Comparison of ENCODE assay signal across 19 cellular contexts in genomic region chr9:124214596-124215550, GRCh38. TPM values are rescaled to one million over a fixed set of nuclear protein-coding genes. Genes with fewer than 3 reads are reported as not detected.
DNase-seq lines count a peak whose midpoint lies in the region; ATAC-seq and TF ChIP-seq lines count a peak whose summit lies in the region.
"Had no signal": no experiment of that assay in that cellular context is flagged by ENCODE, and none has a peak within 500 bp of the region (broad histone marks: within the 10 kb centered on the region; RNA-seq: fewer than 3 reads in every experiment).

No MANE protein-coding gene starts in this region.

- H3K9me3 ChIP-seq in stomach (no peaks in the 10 kb centered on the region), PC-9 (ENCODE audit: insufficient read depth, low read depth) (no peaks in the 10 kb centered on the region)
- H3K9me3 ChIP-seq: ascending aorta, gastroesophageal sphincter, psoas muscle, uterus had no signal

- no peaks in the 10 kb centered on the region for H3K27me3 ChIP-seq in stomach
- no peaks in the 10 kb centered on the region for H3K27me3 ChIP-seq in PC-9 (ENCODE audit: insufficient read depth, low read depth)
- H3K27me3 ChIP-seq: ascending aorta, uterus had no signal

- no peak for TF ChIP-seq CTCF in activated CD8-positive, alpha-beta T cell treated with anti-CD3 and anti-CD28 coated beads for 36 hours (IDR thresholded peaks at IDR 0.05)
- TF ChIP-seq CTCF in stomach (IDR thresholded peaks at IDR 0.05) (no peak), PC-9 (conservative IDR thresholded peaks at IDR 0.05) (no peak)

- 75 to 85% (median 81%) methylated on average over 13 of the region's 13 CpGs for WGBS in stomach, 5 donors

- no peaks in the 10 kb centered on the region for H3K36me3 Mint-ChIP-seq in activated CD8-positive, alpha-beta T cell treated with anti-CD3 and anti-CD28 coated beads for 36 hours (ENCODE audit: low read depth)

- H3K4me1 Mint-ChIP-seq in activated CD8-positive, alpha-beta T cell treated with anti-CD3 and anti-CD28 coated beads for 36 hours (ENCODE audit: low read depth): peaks cover 73% of the 10 kb centered on the region

- H3K79me2 ChIP-seq in PC-9 (ENCODE audit: low read depth): no peaks in the 10 kb centered on the region

- no peaks in the 10 kb centered on the region for H3K9me3 Mint-ChIP-seq in activated CD8-positive, alpha-beta T cell treated with anti-CD3 and anti-CD28 coated beads for 36 hours
- H3K9me3 Mint-ChIP-seq: stimulated activated naive CD8-positive, alpha-beta T cell treated with anti-CD3 and anti-CD28 coated beads, Interleukin-15, amount 100 ng/mL, for 72 hours had no signal

- H3F3A ChIP-seq in PC-9 (ENCODE audit: insufficient read depth, low read depth): peaks cover 22% of the 10 kb centered on the region

- peak overlapping the region; percentile 91 for H3K27ac Mint-ChIP-seq in activated CD8-positive, alpha-beta T cell treated with anti-CD3 and anti-CD28 coated beads for 36 hours
- H3K27ac Mint-ChIP-seq: stimulated activated naive CD8-positive, alpha-beta T cell treated with anti-CD3 and anti-CD28 coated beads, Interleukin-15, amount 100 ng/mL, for 72 hours had no signal

- H3K27ac ChIP-seq in stomach (no peak overlapping the region), PC-9 (no peak overlapping the region)
- H3K27ac ChIP-seq: ascending aorta, epithelial cell of prostate, gastroesophageal sphincter, psoas muscle, uterus had no signal

- TF ChIP-seq POLR2A in stomach (IDR thresholded peaks at IDR 0.05): no peak

- POLR2A ChIA-PET in activated CD8-positive, alpha-beta T cell treated with anti-CD3 and anti-CD28 coated beads for 36 hours (lab: Charles Lee): interaction anchor here (0.6 to 1.7 kb wide), 4 partner anchors 9 to 26 kb away, joined by 3 to 7 read pairs (median 4); no protein-coding TSS in a partner anchor
- POLR2A ChIA-PET in PC-9 (lab: Charles Lee; ENCODE audit: unreplicated experiment): interaction anchor here (0.5 kb wide), 1 partner anchor 48 kb away, joined by 6 read pairs; no protein-coding TSS in a partner anchor

- H3K9me2 ChIP-seq in PC-9 (ENCODE audit: insufficient read depth): no peaks in the 10 kb centered on the region; the same call in 1 of the 2 replicates

- intact Hi-C loops in activated CD8-positive, alpha-beta T cell treated with anti-CD3 and anti-CD28 coated beads for 36 hours (cut with micrococcal nuclease): loop anchor here (5.0 kb wide), 1 partner anchor 37 kb away; no protein-coding TSS in a partner anchor
- intact Hi-C loops in stomach (cut with DNase I; ENCODE audit: low total_unique reads) (no loop called here), PC-9 (cut with micrococcal nuclease; ENCODE audit: unreplicated experiment) (no loop called here)

- CTCF ChIA-PET in activated CD8-positive, alpha-beta T cell treated with anti-CD3 and anti-CD28 coated beads for 36 hours (lab: Charles Lee): no interaction called here
- CTCF ChIA-PET in PC-9 (lab: Charles Lee): no interaction called here

- no TSS peak for BruUV-seq in PC-9 (replicated peaks; lab: Mats Ljungman, UMichigan)

- no peak overlapping the region for H3K4me3 ChIP-seq in stomach
- H3K4me3 ChIP-seq in PC-9: no peak overlapping the region
- H3K4me3 ChIP-seq: ascending aorta, gastroesophageal sphincter, psoas muscle, uterus had no signal

- no peak overlapping the region for H3K4me3 Mint-ChIP-seq in activated CD8-positive, alpha-beta T cell treated with anti-CD3 and anti-CD28 coated beads for 36 hours
- H3K4me3 Mint-ChIP-seq: stimulated activated naive CD8-positive, alpha-beta T cell treated with anti-CD3 and anti-CD28 coated beads, Interleukin-15, amount 100 ng/mL, for 72 hours had no signal

- DNase-seq in activated effector memory CD4-positive, alpha-beta T cell treated with anti-CD3 and anti-CD28 coated beads, Interleukin-2, amount 50 U/mL, for 16 hours: peak; percentile 48
- DNase-seq in activated effector memory CD4-positive, alpha-beta T cell treated with Interleukin-2 at 50 U/mL for 16 hours: no peak
- no peak for DNase-seq in activated CD8-positive, alpha-beta T cell treated with anti-CD3 and anti-CD28 coated beads for 36 hours
- DNase-seq in left lobe of liver (ENCODE audit: low spot score) (peak; percentile 44), stomach (peak; percentile 13), PC-9 (no peak)
- DNase-seq: activated CD4-positive, alpha-beta T cell treated with anti-CD3 and anti-CD28 coated beads for 4 hours; NCI-H187 treated with DMSO at 0.1 percent for 48 hours; NCI-H446 treated with DMSO at 0.1 percent for 48 hours; SIG-M5; stimulated activated CD4-positive, alpha-beta T cell treated with anti-CD3 and anti-CD28 coated beads, Interleukin-12 subunit alpha, Interleukin-12 subunit beta, amount 100 ng/mL, for 4 hours; uterus had no signal

- no peaks in the 10 kb centered on the region for H4K20me1 ChIP-seq in PC-9 (ENCODE audit: insufficient read depth)

- H3K4me2 ChIP-seq in PC-9: no peak overlapping the region

- H3K4me1 ChIP-seq in stomach: peaks cover 13 to 81% (median 29%) of the 10 kb centered on the region in 4 donors
- H3K4me1 ChIP-seq in PC-9 (replicated peaks; ENCODE audit: insufficient read depth): peaks cover 36% of the 10 kb centered on the region
- H3K4me1 ChIP-seq: ascending aorta, uterus had no signal

- no peak for ATAC-seq in activated CD8-positive, alpha-beta T cell treated with anti-CD3 and anti-CD28 coated beads for 36 hours
- ATAC-seq in left lobe of liver: no peak
- ATAC-seq in GM21367 (IDR thresholded peaks at IDR 0.05; ENCODE audit: unreplicated experiment): no peak
- ATAC-seq in GM21619 (IDR thresholded peaks at IDR 0.05; ENCODE audit: unreplicated experiment): no peak
- ATAC-seq: gastroesophageal sphincter; psoas muscle; stimulated activated naive CD8-positive, alpha-beta T cell treated with anti-CD3 and anti-CD28 coated beads, Interleukin-15, amount 100 ng/mL, for 72 hours had no signal

- H3K27me3 Mint-ChIP-seq in activated CD8-positive, alpha-beta T cell treated with anti-CD3 and anti-CD28 coated beads for 36 hours: no peaks in the 10 kb centered on the region

- H3K36me3 ChIP-seq in stomach (no peaks in the 10 kb centered on the region), PC-9 (ENCODE audit: low read depth) (no peaks in the 10 kb centered on the region)
- H3K36me3 ChIP-seq: ascending aorta, gastroesophageal sphincter, uterus had no signal

- H2AFZ ChIP-seq in PC-9: no peak overlapping the region

- no peak for TF ChIP-seq EP300 in stomach (IDR thresholded peaks at IDR 0.05)

RNA-seq across cellular contexts. Expression of gene NEK6, which starts 42.9 kb away (rescaled TPM):
- total RNA-seq in activated CD8-positive, alpha-beta T cell treated with anti-CD3 and anti-CD28 coated beads for 36 hours: 10 to 100 TPM; 20.2 to 21.8 TPM
- total RNA-seq in left lobe of liver: 84.5 TPM
- total RNA-seq in stomach: 10 to 100 TPM; 24.5 to 76.8 (median 35.6) TPM
- polyA plus RNA-seq in stomach: 10 to 100 TPM in 2 of 3 donors, 1 to 10 TPM in 1; 6.0 to 18.9 (median 18.3) TPM
- total RNA-seq in PC-9 (2021): 48.1 and 57.9 TPM in 2 replicates

Comparison
In these comparisons a context has a peak if more than half of its experiments do, and no peak if none do; other contexts are left out.
1. DNase-seq: peak in activated effector memory CD4-positive, alpha-beta T cell treated with anti-CD3 and anti-CD28 coated beads, Interleukin-2, amount 50 U/mL, for 16 hours (single experiment), left lobe of liver (single experiment) and stomach (single experiment); none in activated effector memory CD4-positive, alpha-beta T cell treated with Interleukin-2 at 50 U/mL for 16 hours (single experiment), activated CD8-positive, alpha-beta T cell treated with anti-CD3 and anti-CD28 coated beads for 36 hours (single experiment) and PC-9 (0 of 2).